8 cellular contexts compared by ENCODE assay signal in the genomic region with DNA sequence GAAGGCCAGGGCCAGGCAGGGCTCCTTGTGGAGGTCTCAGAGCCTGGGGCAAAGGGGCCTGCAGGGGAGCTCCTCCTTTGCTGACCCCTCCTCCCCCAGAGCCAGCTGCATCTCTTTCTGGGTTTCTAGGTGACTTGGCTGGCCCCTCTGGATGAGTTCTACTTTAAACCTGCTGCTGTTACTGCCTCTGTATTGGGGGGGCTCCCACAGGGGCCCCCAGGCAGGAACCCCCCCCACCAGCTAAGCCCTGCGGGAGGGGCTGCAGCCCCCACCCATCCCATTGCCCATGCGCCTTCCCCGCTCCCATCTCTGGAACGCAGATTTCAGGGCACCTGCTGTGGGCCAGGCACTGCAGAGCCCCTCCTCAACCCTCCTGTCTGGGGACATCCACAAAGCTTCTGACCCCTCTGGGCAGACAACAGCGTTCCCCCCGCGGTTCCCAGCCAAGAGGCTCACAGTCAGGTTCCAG. TPM values are rescaled to one million over a fixed set of nuclear protein-coding genes. Genes with fewer than 3 reads are reported as not detected.
A peak's percentile ranks its signal among the peaks of the same experiment; 100 is the strongest.
DNase-seq lines count a peak whose midpoint lies in the region; ATAC-seq and TF ChIP-seq lines count a peak whose summit lies in the region.

No MANE protein-coding gene starts in this region.

- intact Hi-C loops in left ventricle myocardium inferior (cut with micrococcal nuclease) (no loop called here), Right ventricle myocardium superior (cut with DNase I) (no loop called here), mucosa of descending colon (cut with DNase I, micrococcal nuclease) (no loop called here), vagina (cut with DNase I) (no loop called here)

- H3K27ac ChIP-seq in left ventricle myocardium inferior (replicated peaks) (no peak overlapping the region), vagina (peak overlapping the region; percentile 73)

- H3K4me1 ChIP-seq in left ventricle myocardium inferior (peaks cover 57% of the 10 kb centered on the region), mucosa of descending colon (ENCODE audit: low read depth) (peaks cover 22% of the 10 kb centered on the region), vagina (peaks cover 41% of the 10 kb centered on the region)

- TF ChIP-seq CTCF in left ventricle myocardium inferior (IDR thresholded peaks at IDR 0.05; ENCODE audit: borderline replicate concordance) (no peak), astrocyte of the spinal cord (IDR thresholded peaks at IDR 0.05; ENCODE audit: low read depth, low read length) (no peak), mucosa of descending colon (IDR thresholded peaks at IDR 0.05) (no peak), vagina (IDR thresholded peaks at IDR 0.05) (no peak)

- no peak for ATAC-seq in Right ventricle myocardium superior (ENCODE audit: poor library complexity)
- no peak for ATAC-seq in mucosa of descending colon

- H3K27me3 ChIP-seq in left ventricle myocardium inferior (ENCODE audit: low read depth) (no peaks in the 10 kb centered on the region), vagina (no peaks in the 10 kb centered on the region)

- H3K4me3 ChIP-seq in left ventricle myocardium inferior = peak overlapping the region; percentile 88
- peak overlapping the region; percentile 50 for H3K4me3 ChIP-seq in astrocyte of the spinal cord (ENCODE audit: low read depth, low read length)
- H3K4me3 ChIP-seq in mucosa of descending colon = no peak overlapping the region
- H3K4me3 ChIP-seq in vagina = peak overlapping the region; percentile 85 to 88

- TF ChIP-seq POLR2A in vagina (IDR thresholded peaks at IDR 0.05) = no peak

- H3K9me3 ChIP-seq in left ventricle myocardium inferior (replicated peaks) (no peaks in the 10 kb centered on the region), mucosa of descending colon (no peaks in the 10 kb centered on the region), vagina (no peaks in the 10 kb centered on the region)

- H3K36me3 ChIP-seq in left ventricle myocardium inferior (peaks cover 12% of the 10 kb centered on the region), mucosa of descending colon (ENCODE audit: low read depth) (no peaks in the 10 kb centered on the region), vagina (peaks cover 0 to 12% of the 10 kb centered on the region in 2 donors)

- in situ Hi-C loops in astrocyte of the spinal cord (cut with HindIII; ENCODE audit: low sequenced_read_pairs) = no loop called here

- DNase-seq in left ventricle myocardium inferior (no peak), Right ventricle myocardium superior (no peak), astrocyte of the spinal cord (ENCODE audit: low read depth, low spot score) (no peak), mucosa of descending colon (peak in 2 of 3 donors; percentile 25 to 58), vagina (ENCODE audit: extremely low spot score in 2 of 2) (no peak), DMS53 treated with DMSO at 0.1 percent for 48 hours (lab: John Stamatoyannopoulos, UW; ENCODE audit: unreplicated experiment) (no peak), NCI-H2107 (lab: John Stamatoyannopoulos, UW) (no peak)
- no peak for DNase-seq in activated CD4-positive, alpha-beta T cell treated with anti-CD3 and anti-CD28 coated beads for 1 hour

RNA-seq across cellular contexts. Expression of a gene that starts 0.9 kb away (rescaled TPM):
- total RNA-seq in left ventricle myocardium inferior (10.0 TPM), Right ventricle myocardium superior (11.3 TPM), mucosa of descending colon (10 to 100 TPM; 51.1 to 72.1 (median 65.1) TPM), vagina (33.1 TPM)

RNA-seq across cellular contexts. Expression of a gene that starts 3.7 kb away (rescaled TPM):
- total RNA-seq in left ventricle myocardium inferior = 102 TPM
- 123 TPM for total RNA-seq in Right ventricle myocardium superior
- 100 to 1,000 TPM in 1 of 3 donors, 10 to 100 TPM in 2; 73.6 to 142 (median 87.5) TPM for total RNA-seq in mucosa of descending colon
- total RNA-seq in vagina = 85.2 TPM

RNA-seq across cellular contexts. Expression of a gene that starts 9.5 kb away (rescaled TPM):
- 45.5 TPM for total RNA-seq in left ventricle myocardium inferior
- 41.6 TPM for total RNA-seq in Right ventricle myocardium superior
- 10 to 100 TPM; 67.5 to 91.0 (median 75.8) TPM for total RNA-seq in mucosa of descending colon
- total RNA-seq in vagina = 66.0 TPM

RNA-seq across cellular contexts. Expression of a gene that starts 16.1 kb away (rescaled TPM):
- 272 TPM for total RNA-seq in left ventricle myocardium inferior
- 276 TPM for total RNA-seq in Right ventricle myocardium superior
- 100 to 1,000 TPM in 1 of 3 donors, 10 to 100 TPM in 2; 45.3 to 156 (median 45.6) TPM for total RNA-seq in mucosa of descending colon
- total RNA-seq in vagina = 44.9 TPM

RNA-seq across cellular contexts. Expression of a gene that starts 20.1 kb away (rescaled TPM):
- total RNA-seq in left ventricle myocardium inferior = 59.9 TPM
- total RNA-seq in Right ventricle myocardium superior = 58.0 TPM
- 10 to 100 TPM; 43.6 to 57.6 (median 50.7) TPM for total RNA-seq in mucosa of descending colon
- total RNA-seq in vagina = 43.7 TPM

Comparison
In these comparisons a context has a peak if more than half of its experiments do, and no peak if none do; other contexts are left out.
1. DNase-seq: peak in mucosa of descending colon (2 of 3); none in left ventricle myocardium inferior (single experiment), Right ventricle myocardium superior (single experiment), astrocyte of the spinal cord (single experiment), vagina (0 of 2), DMS53 treated with DMSO at 0.1 percent for 48 hours (single experiment), NCI-H2107 (single experiment) and activated CD4-positive, alpha-beta T cell treated with anti-CD3 and anti-CD28 coated beads for 1 hour (single experiment).